Comparison of ENCODE assay signal across 20 cellular contexts in genomic region chr5:30030110-30030509, GRCh38.
DNase-seq lines count a peak whose midpoint lies in the region; ATAC-seq and TF ChIP-seq lines count a peak whose summit lies in the region.
"Had no signal": no experiment of that assay in that cellular context is flagged by ENCODE, and none has a peak within 500 bp of the region (broad histone marks: within the 10 kb centered on the region; RNA-seq: fewer than 3 reads in every experiment).

No MANE protein-coding gene starts in this region.

- POLR2A ChIA-PET in MCF 10A (lab: Yijun Ruan, JAX): no interaction called here

- H3K9me3 ChIP-seq in mammary epithelial cell (replicated peaks; ENCODE audit: insufficient read depth, low read length): no peaks in the 10 kb centered on the region
- H3K9me3 ChIP-seq: BLaER1, Caco-2, SJCRH30 had no signal

- H3K27ac Mint-ChIP-seq in MCF 10A (ENCODE audit: low read depth, unreplicated experiment) (no peak overlapping the region), progenitor cell of endocrine pancreas (no peak overlapping the region)
- H3K27ac Mint-ChIP-seq: CD4-positive, alpha-beta memory T cell; H9; HFFc6 had no signal

- dilution Hi-C loops in mammary epithelial cell (cut with HindIII; ENCODE audit: low sequenced_read_pairs): no loop called here

- intact Hi-C loops in MCF 10A (cut with micrococcal nuclease): no loop called here
- intact Hi-C loops in mammary epithelial cell (cut with micrococcal nuclease): no loop called here

- 33% methylated on average over 2 of the region's 2 CpGs for WGBS in mammary epithelial cell (ENCODE audit: low coverage, missing lambda C conversion rate)

- H3K36me3 ChIP-seq in mammary epithelial cell (ENCODE audit: insufficient read depth, low read length): no peaks in the 10 kb centered on the region
- H3K36me3 ChIP-seq: BLaER1, SJCRH30 had no signal

- no peaks in the 10 kb centered on the region for H3K79me2 ChIP-seq in mammary epithelial cell (ENCODE audit: insufficient read depth, low read length)

- in situ Hi-C loops in mammary epithelial cell (cut with MboI; ENCODE audit: low sequenced_read_pairs in 2 of 2) (no loop called here), ACHN (cut with HindIII; ENCODE audit: low pct_ligation_motif_present, low pct_unique_long_range_greater_than_20kb, low sequenced_read_pairs) (no loop called here)

- no peak overlapping the region for H3K4me2 ChIP-seq in mammary epithelial cell (ENCODE audit: insufficient read depth, low read depth, low read length)
- H3K4me2 ChIP-seq: BLaER1 had no signal

- TF ChIP-seq CTCF in MCF 10A (IDR thresholded peaks at IDR 0.05; ENCODE audit: unreplicated experiment) (no peak), mammary epithelial cell (conservative IDR thresholded peaks at IDR 0.05 in 1 of 2, IDR thresholded peaks at IDR 0.05 in 1 of 2; ENCODE audit: extremely low read depth in 1 of 2, insufficient read depth in 1 of 2, low read depth in 1 of 2, low read length in 2 of 2) (no peak), progenitor cell of endocrine pancreas (IDR thresholded peaks at IDR 0.05; ENCODE audit: unreplicated experiment) (no peak)

- H3K27ac ChIP-seq in mammary epithelial cell (ENCODE audit: insufficient read depth, low read depth, low read length): no peak overlapping the region
- H3K27ac ChIP-seq: BLaER1, SJCRH30 had no signal

- H3K4me1 Mint-ChIP-seq in MCF 10A (ENCODE audit: insufficient read depth, unreplicated experiment) (peaks cover 8% of the 10 kb centered on the region), progenitor cell of endocrine pancreas (ENCODE audit: low read depth) (peaks cover 1% of the 10 kb centered on the region)
- H3K4me1 Mint-ChIP-seq: CD4-positive, alpha-beta memory T cell; H9 had no signal

- H3K27me3 Mint-ChIP-seq in MCF 10A (ENCODE audit: insufficient read depth, unreplicated experiment) (no peaks in the 10 kb centered on the region), progenitor cell of endocrine pancreas (no peaks in the 10 kb centered on the region)
- H3K27me3 Mint-ChIP-seq: CD4-positive, alpha-beta memory T cell had no signal

- H2AFZ ChIP-seq in mammary epithelial cell (ENCODE audit: low read depth, low read length): no peak overlapping the region

- H3K9me3 Mint-ChIP-seq in MCF 10A (ENCODE audit: unreplicated experiment) (peaks cover 6% of the 10 kb centered on the region), progenitor cell of endocrine pancreas (ENCODE audit: low read depth) (peaks cover 8% of the 10 kb centered on the region)
- H3K9me3 Mint-ChIP-seq: H9 had no signal

- H3K9ac ChIP-seq in mammary epithelial cell (ENCODE audit: insufficient read depth, low read length): no peak overlapping the region
- H3K9ac ChIP-seq: BLaER1 had no signal

- DNase-seq in MCF 10A (ENCODE audit: unreplicated experiment) (peak; percentile 8), mammary epithelial cell (no peak), NCI-H69 (lab: John Stamatoyannopoulos, UW) (peak; percentile 61), SW480 (ENCODE audit: low spot score) (peak; percentile 72), ACHN (no peak), progenitor cell of endocrine pancreas (ENCODE audit: low spot score, unreplicated experiment) (no peak)
- DNase-seq: Caco-2; CD4-positive, alpha-beta memory T cell; DMS 273 treated with DMSO at 0.1 percent for 48 hours; GDM1; H9; HFFc6; KBM-7; NCI-H1105 treated with DMSO at 0.1 percent for 48 hours; NCI-H187 treated with DMSO at 0.1 percent for 48 hours; SJCRH30; T-helper 1 cell had no signal

- H3K36me3 Mint-ChIP-seq in MCF 10A (ENCODE audit: insufficient read depth, unreplicated experiment) (no peaks in the 10 kb centered on the region), progenitor cell of endocrine pancreas (ENCODE audit: insufficient read depth) (no peaks in the 10 kb centered on the region)
- H3K36me3 Mint-ChIP-seq: CD4-positive, alpha-beta memory T cell had no signal

- no TSS peak for BruUV-seq in MCF 10A (replicated peaks; lab: Mats Ljungman, UMichigan)
- no TSS peak for BruUV-seq in mammary epithelial cell (replicated peaks; lab: Mats Ljungman, UMichigan)

- H3K4me3 ChIP-seq in mammary epithelial cell (replicated peaks in 1 of 3; ENCODE audit: insufficient read depth in 1 of 3, low read depth in 2 of 3, low read length in 3 of 3): no peak overlapping the region
- H3K4me3 ChIP-seq: BLaER1, SJCRH30 had no signal

- CTCF ChIA-PET in MCF 10A (lab: Yijun Ruan, JAX): interaction anchor here (0.5 to 1.6 kb wide), 3 partner anchors 11 to 1202 kb away, joined by 3 to 5 read pairs (median 3); no protein-coding TSS in a partner anchor
- CTCF ChIA-PET in mammary epithelial cell (lab: Charles Lee; ENCODE audit: low non-redundant PET): no interaction called here

- ATAC-seq in GM21576 (IDR thresholded peaks at IDR 0.05; ENCODE audit: unreplicated experiment): no peak
- ATAC-seq: Panc1 had no signal

- H3K27me3 ChIP-seq in mammary epithelial cell (ENCODE audit: insufficient read depth, low read length): no peaks in the 10 kb centered on the region
- H3K27me3 ChIP-seq: BLaER1, SJCRH30 had no signal

- no peak overlapping the region for H3K4me3 Mint-ChIP-seq in MCF 10A (ENCODE audit: unreplicated experiment)
- no peak overlapping the region for H3K4me3 Mint-ChIP-seq in progenitor cell of endocrine pancreas (ENCODE audit: low read depth)
- H3K4me3 Mint-ChIP-seq: CD4-positive, alpha-beta memory T cell; H9; HFFc6 had no signal

- H4K20me1 ChIP-seq in mammary epithelial cell (ENCODE audit: insufficient read depth, low read length): no peaks in the 10 kb centered on the region
- H4K20me1 ChIP-seq: BLaER1 had no signal

- no peaks in the 10 kb centered on the region for H3K4me1 ChIP-seq in mammary epithelial cell (ENCODE audit: insufficient read depth, low read length)
- H3K4me1 ChIP-seq: BLaER1, Caco-2, SJCRH30 had no signal

Comparison
In these comparisons a context has a peak if more than half of its experiments do, and no peak if none do; other contexts are left out.
1. DNase-seq: peak in MCF 10A (single experiment), NCI-H69 (single experiment) and SW480 (single experiment); none in mammary epithelial cell (single experiment), ACHN (single experiment) and progenitor cell of endocrine pancreas (single experiment).